In genomic region chr1:170168263-170168662, GRCh38 we compare ENCODE assay signal across 1 cellular context.
TF ChIP-seq lines count a peak whose summit lies in the region.

No MANE protein-coding gene starts in this region.

TF ChIP-seq in GM12878, 131 proteins besides CTCF, POLR2A, EP300 and RAD21 (continued from another document):
- TF ChIP-seq ZBTB4 (CRISPR knock-in tag; IDR thresholded peaks at IDR 0.05) = no peak
